Comparison of ENCODE assay signal across 22 cellular contexts in the genomic region with DNA sequence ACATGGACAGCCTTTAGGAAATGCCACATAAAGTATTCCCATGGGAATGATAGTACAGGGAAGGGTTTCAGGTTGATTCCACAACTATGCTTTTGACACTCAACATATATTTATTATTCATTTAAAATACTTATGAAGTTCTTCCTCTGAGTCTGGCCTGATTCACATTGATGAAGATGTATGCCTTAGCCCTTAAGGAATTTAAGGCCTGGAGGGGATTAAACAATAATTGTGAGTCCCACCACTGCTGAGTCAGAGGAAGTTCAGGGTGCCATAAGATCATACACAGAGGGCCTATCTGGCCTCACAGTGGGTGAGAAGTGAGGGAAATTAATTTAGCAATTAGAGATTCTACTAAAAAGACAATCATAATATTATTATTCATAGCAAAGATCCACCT.
DNase-seq lines count a peak whose midpoint lies in the region; ATAC-seq, FAIRE-seq and TF ChIP-seq lines count a peak whose summit lies in the region.
"Had no signal": no experiment of that assay in that cellular context is flagged by ENCODE, and none has a peak within 500 bp of the region (broad histone marks: within the 10 kb centered on the region; RNA-seq: fewer than 3 reads in every experiment).

No MANE protein-coding gene starts in this region.

- H3K14ac ChIP-seq in H1 (ENCODE audit: insufficient read length): no peak overlapping the region

- peaks cover 1% of the 10 kb centered on the region for H3K9me3 Mint-ChIP-seq in activated CD8-positive, alpha-beta T cell treated with anti-CD3 and anti-CD28 coated beads for 36 hours

- H3K4me1 Mint-ChIP-seq in activated CD8-positive, alpha-beta T cell treated with anti-CD3 and anti-CD28 coated beads for 36 hours (ENCODE audit: low read depth): no peaks in the 10 kb centered on the region
- H3K4me1 Mint-ChIP-seq: CD4-positive, alpha-beta memory T cell had no signal

- no peaks in the 10 kb centered on the region for H3K79me1 ChIP-seq in H1 (ENCODE audit: low read depth, low read length)

- DNase-seq in EL (peak; percentile 76), HT1080 (ENCODE audit: low read depth) (peak; percentile 48), H1 (ENCODE audit: low read depth in 1 of 2, low spot score in 2 of 2) (no peak), smooth muscle cell (lab: John Stamatoyannopoulos, UW; ENCODE audit: unreplicated experiment) (no peak), DMS153 treated with DMSO at 0.1 percent for 48 hours (lab: John Stamatoyannopoulos, UW; ENCODE audit: unreplicated experiment) (no peak), Kasumi-1 (lab: John Stamatoyannopoulos, UW) (no peak)
- DNase-seq in activated CD8-positive, alpha-beta T cell treated with anti-CD3 and anti-CD28 coated beads for 36 hours: no peak
- DNase-seq: C1 segment of cervical spinal cord; CD4-positive, alpha-beta memory T cell; COR-L47; KG1; NCI-H1048; NCI-H1417; NCI-H1694; NCI-H2029 treated with DMSO at 0.1 percent for 48 hours; NCI-H2227 treated with DMSO at 0.1 percent for 48 hours; NCI-H526 treated with DMSO at 0.1 percent for 48 hours; SHP77 treated with DMSO at 0.1 percent for 48 hours had no signal

- no peak overlapping the region for H4K8ac ChIP-seq in H1 (ENCODE audit: extremely low read depth, insufficient read depth, low read length)

- TF ChIP-seq POLR2A in H1 (IDR thresholded peaks at IDR 0.05; ENCODE audit: control extremely low read depth in 1 of 2, low read depth in 2 of 2, low read length in 2 of 2): no peak

- H3F3A ChIP-seq in smooth muscle cell (ENCODE audit: low read depth): no peaks in the 10 kb centered on the region

- H2BK20ac ChIP-seq in H1 (ENCODE audit: low read length): no peak overlapping the region

- H2BK15ac ChIP-seq in H1 (ENCODE audit: low read length): no peak overlapping the region

- no peak overlapping the region for H3K23ac ChIP-seq in H1 (ENCODE audit: insufficient read length)

- no peak overlapping the region for H3K56ac ChIP-seq in H1 (replicated peaks; ENCODE audit: insufficient read length, low read depth, low read length)

- no peaks in the 10 kb centered on the region for H3K23me2 ChIP-seq in H1 (ENCODE audit: low read depth, low read length)

- TF ChIP-seq RAD21 in H1 (IDR thresholded peaks at IDR 0.05 in 1 of 2, conservative IDR thresholded peaks at IDR 0.05 in 1 of 2; ENCODE audit: low read depth in 2 of 2, low read length in 2 of 2): no peak

- CTCF ChIA-PET in H1 (lab: Charles Lee; ENCODE audit: partially characterized antibody): no interaction called here
- CTCF ChIA-PET in activated CD8-positive, alpha-beta T cell treated with anti-CD3 and anti-CD28 coated beads for 36 hours (lab: Charles Lee): no interaction called here

- no peak overlapping the region for H3K4me3 ChIP-seq in H1 (ENCODE audit: extremely low read depth in 1 of 4, insufficient read depth in 2 of 4, low read depth in 3 of 4, low read length in 4 of 4)
- no peak overlapping the region for H3K4me3 ChIP-seq in smooth muscle cell
- H3K4me3 ChIP-seq: A549 had no signal

- H2AFZ ChIP-seq in H1 (ENCODE audit: low read length) (0 out of 2 replicates have a peak overlapping the region, but pooled peaks have one; percentile 15), smooth muscle cell (ENCODE audit: low read depth) (no peak overlapping the region)

- no peak overlapping the region for H4K91ac ChIP-seq in H1 (replicated peaks; ENCODE audit: insufficient read length, low read length)

- 0 out of 4 replicates have a peak, but pooled peaks cover 0 to 2% of the 10 kb centered on the region in 2 experiments for H3K9me3 ChIP-seq in H1 (ENCODE audit: insufficient read depth in 2 of 2, low read depth in 1 of 2, low read length in 1 of 2)
- H3K9me3 ChIP-seq in smooth muscle cell (replicated peaks; ENCODE audit: low read depth): peaks cover 3% of the 10 kb centered on the region
- H3K9me3 ChIP-seq: A549 had no signal

- H2BK12ac ChIP-seq in H1 (ENCODE audit: low read depth, low read length): no peak overlapping the region

- TF ChIP-seq CTCF in H1 (IDR thresholded peaks at IDR 0.05; ENCODE audit: control extremely low read depth in 1 of 3, insufficient read depth in 1 of 3, low read depth in 1 of 3, low read length in 3 of 3) (no peak), smooth muscle cell (IDR thresholded peaks at IDR 0.05; ENCODE audit: borderline replicate concordance, insufficient read depth, poor library complexity, severe bottlenecking) (no peak)
- no peak for TF ChIP-seq CTCF in activated CD8-positive, alpha-beta T cell treated with anti-CD3 and anti-CD28 coated beads for 36 hours (IDR thresholded peaks at IDR 0.05)

- H2AK5ac ChIP-seq in H1 (ENCODE audit: low read depth, low read length): no peak overlapping the region

- intact Hi-C loops in activated CD8-positive, alpha-beta T cell treated with anti-CD3 and anti-CD28 coated beads for 36 hours (cut with micrococcal nuclease): no loop called here

- TF ChIP-seq EP300 in H1 (IDR thresholded peaks at IDR 0.05; ENCODE audit: borderline replicate concordance in 1 of 2, low read depth in 2 of 2, low read length in 2 of 2): no peak

- H3K27me3 ChIP-seq in H1 (replicated peaks in 1 of 4; ENCODE audit: control insufficient read depth in 3 of 4, extremely low read depth in 1 of 4, insufficient read depth in 3 of 4, low read length in 3 of 4) (no peaks in the 10 kb centered on the region), smooth muscle cell (ENCODE audit: low read depth) (peaks cover 14% of the 10 kb centered on the region)

- H3K4me2 ChIP-seq in H1 (ENCODE audit: insufficient read depth in 1 of 2, low read depth in 2 of 2, low read length in 2 of 2) (no peak overlapping the region), smooth muscle cell (peak overlapping the region; percentile 22)
- H3K4me2 ChIP-seq: A549 had no signal

- no peak overlapping the region for H3K27ac ChIP-seq in H1 (ENCODE audit: low read depth, low read length)
- H3K27ac ChIP-seq in smooth muscle cell (ENCODE audit: low read depth): no peak overlapping the region
- H3K27ac ChIP-seq: A549, RWPE1 had no signal

- no peaks in the 10 kb centered on the region for H3K36me3 Mint-ChIP-seq in activated CD8-positive, alpha-beta T cell treated with anti-CD3 and anti-CD28 coated beads for 36 hours (ENCODE audit: low read depth)
- H3K36me3 Mint-ChIP-seq: CD4-positive, alpha-beta memory T cell had no signal

- H3K4ac ChIP-seq in H1 (replicated peaks; ENCODE audit: insufficient read length, low read depth, low read length): no peak overlapping the region

- H3K27me3 Mint-ChIP-seq in activated CD8-positive, alpha-beta T cell treated with anti-CD3 and anti-CD28 coated beads for 36 hours: no peaks in the 10 kb centered on the region
- H3K27me3 Mint-ChIP-seq: CD4-positive, alpha-beta memory T cell had no signal

- no peak overlapping the region for H3K27ac Mint-ChIP-seq in activated CD8-positive, alpha-beta T cell treated with anti-CD3 and anti-CD28 coated beads for 36 hours
- H3K27ac Mint-ChIP-seq: CD4-positive, alpha-beta memory T cell had no signal

- H4K5ac ChIP-seq in H1 (ENCODE audit: insufficient read length, low read depth, low read length): no peak overlapping the region

- no peak overlapping the region for H2BK5ac ChIP-seq in H1 (ENCODE audit: low read depth, low read length)

- no peak for FAIRE-seq in H1 (lab: Jason Lieb, UNC)
- FAIRE-seq: A549, H54 had no signal

- no peak overlapping the region for H3K18ac ChIP-seq in H1 (ENCODE audit: extremely low read depth, low read length)

- no peak overlapping the region for H3K4me3 Mint-ChIP-seq in activated CD8-positive, alpha-beta T cell treated with anti-CD3 and anti-CD28 coated beads for 36 hours
- H3K4me3 Mint-ChIP-seq: CD4-positive, alpha-beta memory T cell had no signal

- H2BK120ac ChIP-seq in H1 (replicated peaks; ENCODE audit: low read depth, low read length): no peak overlapping the region

- no peaks in the 10 kb centered on the region for H4K20me1 ChIP-seq in H1 (replicated peaks in 1 of 2; ENCODE audit: control insufficient read depth in 1 of 2, insufficient read depth in 2 of 2, low read length in 2 of 2)
- H4K20me1 ChIP-seq in smooth muscle cell (ENCODE audit: low read depth): no peaks in the 10 kb centered on the region

- no peak for ATAC-seq in activated CD8-positive, alpha-beta T cell treated with anti-CD3 and anti-CD28 coated beads for 36 hours
- ATAC-seq: A549, Panc1 had no signal

- H3K9ac ChIP-seq in H1 (replicated peaks in 1 of 4; ENCODE audit: extremely low read depth in 1 of 4, low read depth in 3 of 4, low read length in 3 of 4): no peak overlapping the region
- no peak overlapping the region for H3K9ac ChIP-seq in smooth muscle cell (ENCODE audit: low read depth)

- no peaks in the 10 kb centered on the region for H3K4me1 ChIP-seq in H1 (replicated peaks in 1 of 4; ENCODE audit: control insufficient read depth in 3 of 4, insufficient read depth in 4 of 4, low read length in 3 of 4)
- no peaks in the 10 kb centered on the region for H3K4me1 ChIP-seq in smooth muscle cell (ENCODE audit: low read depth)
- H3K4me1 ChIP-seq: A549 had no signal

- H3K36me3 ChIP-seq in H1 (ENCODE audit: control insufficient read depth in 2 of 4, insufficient read depth in 4 of 4, low read length in 3 of 4): no peaks in the 10 kb centered on the region
- H3K36me3 ChIP-seq in smooth muscle cell (ENCODE audit: low read depth): no peaks in the 10 kb centered on the region

- H3K79me2 ChIP-seq in H1 (ENCODE audit: control insufficient read depth in 1 of 2, insufficient read depth in 2 of 2, low read length in 2 of 2): no peaks in the 10 kb centered on the region
- H3K79me2 ChIP-seq in smooth muscle cell (ENCODE audit: low read depth): no peaks in the 10 kb centered on the region

- POLR2A ChIA-PET in H1 (lab: Charles Lee; ENCODE audit: partially characterized antibody): no interaction called here
- POLR2A ChIA-PET in activated CD8-positive, alpha-beta T cell treated with anti-CD3 and anti-CD28 coated beads for 36 hours (lab: Charles Lee): no interaction called here

TF ChIP-seq in H1, 55 proteins besides CTCF, POLR2A, EP300 and RAD21:
- no peak for TF ChIP-seq YY1 (IDR thresholded peaks at IDR 0.05; ENCODE audit: low read depth, low read length)
TF ChIP-seq in H1: peak in this region for 0.

Comparison
In these comparisons a context has a peak if more than half of its experiments do, and no peak if none do; other contexts are left out.
1. DNase-seq: peak in EL (single experiment) and HT1080 (single experiment); none in H1 (0 of 2), smooth muscle cell (single experiment), DMS153 treated with DMSO at 0.1 percent for 48 hours (single experiment), activated CD8-positive, alpha-beta T cell treated with anti-CD3 and anti-CD28 coated beads for 36 hours (single experiment) and Kasumi-1 (0 of 2).